In genomic region chr1:93080424-93080823, GRCh38 we compare ENCODE assay signal across 8 cellular contexts. TPM values are rescaled to one million over a fixed set of nuclear protein-coding genes. Genes with fewer than 3 reads are reported as not detected.
DNase-seq lines count a peak whose midpoint lies in the region; ATAC-seq and TF ChIP-seq lines count a peak whose summit lies in the region.

No MANE protein-coding gene starts in this region.

- DNase-seq in AML-193 (lab: John Stamatoyannopoulos, UW) (peak; percentile 74 to 75), GM13976 (ENCODE audit: low spot score) (peak; percentile 73), NCI-H1092 (lab: John Stamatoyannopoulos, UW) (peak; percentile 13), T-helper 17 cell (no peak), fibroblast of peridontal ligament (ENCODE audit: extremely low read depth) (peak; percentile 85), T-helper 9 cell (no peak)

- H3K4me3 Mint-ChIP-seq in T-helper 17 cell, result peak overlapping the region; percentile 99

- peak overlapping the region; percentile 97 for H3K4me3 ChIP-seq in neuron (ENCODE audit: low read length)

- in situ Hi-C loops in GM13976 (cut with MboI; ENCODE audit: low sequenced_read_pairs, unreplicated experiment), result no loop called here

- H2AFZ ChIP-seq in neuron (ENCODE audit: low read depth, low read length), result no peak overlapping the region

- peak overlapping the region; percentile 100 for H3K27ac Mint-ChIP-seq in T-helper 17 cell

- H3K36me3 ChIP-seq in neuron (ENCODE audit: insufficient read depth, low read length), result peaks cover 24% of the 10 kb centered on the region

- peaks cover 18% of the 10 kb centered on the region for H3K4me1 ChIP-seq in neuron (ENCODE audit: insufficient read depth, low read length)

- no peaks in the 10 kb centered on the region for H3K9me3 ChIP-seq in T-helper 17 cell (ENCODE audit: control insufficient read depth, low read length, poor library complexity, severe bottlenecking)
- peaks cover 13% of the 10 kb centered on the region for H3K9me3 ChIP-seq in neuron (ENCODE audit: low read length)

- peak; percentile 57 for ATAC-seq in HG02840 (IDR thresholded peaks at IDR 0.05; ENCODE audit: low FRiP score, unreplicated experiment)
- peak; percentile 75 for ATAC-seq in T-helper 17 cell

- H3K27me3 Mint-ChIP-seq in T-helper 17 cell, result no peaks in the 10 kb centered on the region

- H3K36me3 Mint-ChIP-seq in T-helper 17 cell (ENCODE audit: low read depth), result peaks cover 9% of the 10 kb centered on the region

- peak; percentile 47 for TF ChIP-seq CTCF in GM13976 (IDR thresholded peaks at IDR 0.05; ENCODE audit: borderline replicate concordance, control extremely low read depth, extremely low read depth, insufficient read depth, missing control alignments)

- no peaks in the 10 kb centered on the region for H3K27me3 ChIP-seq in neuron (ENCODE audit: insufficient read depth, low read length)

- H3K4me1 Mint-ChIP-seq in T-helper 17 cell, result peaks cover 39% of the 10 kb centered on the region

RNA-seq across cellular contexts. Expression of gene MTF2, which starts 1.3 kb away (rescaled TPM):
- 10 to 100 TPM; 37.7 to 42.4 TPM for total RNA-seq in T-helper 17 cell

Comparison
In these comparisons a context has a peak if more than half of its experiments do, and no peak if none do; other contexts are left out.
1. DNase-seq: peak in AML-193 (2 of 2), GM13976 (single experiment), NCI-H1092 (single experiment) and fibroblast of peridontal ligament (single experiment); none in T-helper 17 cell (0 of 3) and T-helper 9 cell (single experiment).